8 cellular contexts compared by ENCODE assay signal in genomic region chrX:24693453-24694202, GRCh38. TPM values are rescaled to one million over a fixed set of nuclear protein-coding genes. Genes with fewer than 3 reads are reported as not detected.
A peak's percentile ranks its signal among the peaks of the same experiment; 100 is the strongest.
DNase-seq lines count a peak whose midpoint lies in the region; ATAC-seq, FAIRE-seq and TF ChIP-seq lines count a peak whose summit lies in the region.

Gene POLA1, plus strand, starts transcription at chrX:24693918. Its CDS starts 44 bp downstream, at chrX:24693962.

- no peaks in the 10 kb centered on the region for H3K27me3 ChIP-seq in BJ (ENCODE audit: control insufficient read depth, insufficient read depth, low read length)
- H3K27me3 ChIP-seq in colonic mucosa, result no peaks in the 10 kb centered on the region

- peak; percentile 92 for FAIRE-seq in GM19239 (lab: Jason Lieb, UNC)

- H3K27ac ChIP-seq in colonic mucosa, result peak within 1 kb of the TSS; percentile 55

- POLR2A ChIA-PET in BJ (lab: Charles Lee), result no interaction called here

- no peaks in the 10 kb centered on the region for H3K9me3 ChIP-seq in colonic mucosa

- H3K36me3 ChIP-seq in BJ (ENCODE audit: control insufficient read depth, insufficient read depth, low read length), result no peaks in the 10 kb centered on the region
- H3K36me3 ChIP-seq in colonic mucosa, result no peaks in the 10 kb centered on the region

- peak within 1 kb of the TSS; percentile 28 to 46 for H3K9ac ChIP-seq in colonic mucosa (ENCODE audit: low read depth in 2 of 2, low read length in 2 of 2)

- CTCF ChIA-PET in BJ (lab: Yijun Ruan, JAX), result no interaction called here

- DNase-seq in BJ (ENCODE audit: low read depth) (peak; percentile 84), GM19239 (ENCODE audit: insufficient read length, low spot score) (peak; percentile 56), NCI-H510A treated with DMSO at 0.1 percent for 48 hours (lab: John Stamatoyannopoulos, UW) (peak; percentile 92), colonic mucosa (peak; percentile 87), kidney tubule cell (ENCODE audit: low spot score) (peak; percentile 95)
- DNase-seq in activated CD4-positive, alpha-beta T cell treated with anti-CD3 and anti-CD28 coated beads for 4 hours, result peak; percentile 41 to 51
- DNase-seq in stimulated activated CD4-positive, alpha-beta T cell treated with anti-CD3 and anti-CD28 coated beads, Interleukin-1b, Interleukin-23, amount 100 ng/mL, for 1 hour (ENCODE audit: low read depth in 2 of 2), result peak; percentile 3 to 37

- TF ChIP-seq CTCF in BJ (IDR thresholded peaks at IDR 0.05; ENCODE audit: insufficient read depth, low read depth, low read length) (peak; percentile 55), colonic mucosa (IDR thresholded peaks at IDR 0.05) (no peak)

- no peaks in the 10 kb centered on the region for H3K4me1 ChIP-seq in colonic mucosa

- ATAC-seq in HG03442 (IDR thresholded peaks at IDR 0.05; ENCODE audit: unreplicated experiment), result peak; percentile 96

- intact Hi-C loops in colonic mucosa (cut with DNase I), result no loop called here

- H3K4me3 ChIP-seq in BJ (ENCODE audit: low read depth, low read length) (peak within 1 kb of the TSS; percentile 62), colonic mucosa (peak within 1 kb of the TSS; percentile 58)

RNA-seq across cellular contexts. Expression of gene POLA1, which starts in this region (rescaled TPM):
- 1.8 and 2.5 TPM in 2 replicates for polyA plus RNA-seq in BJ (2011; rRNA removed)
- 7.0 and 9.6 TPM in 2 replicates for polyA minus RNA-seq in BJ (2011; rRNA and poly(A)+ RNA removed)
- 10 to 100 TPM in 1 of 2 donors, 1 to 10 TPM in 1; 7.9 to 19.6 TPM for total RNA-seq in colonic mucosa

Comparison
In these comparisons a context has a peak if more than half of its experiments do, and no peak if none do; other contexts are left out.
1. Peak in every context shown above with its lines: DNase-seq, ATAC-seq, H3K4me3 ChIP-seq and H3K27ac ChIP-seq.
2. DNase-seq: peak in every context shown above with its lines; median percentile 95 in kidney tubule cell; 92 in NCI-H510A treated with DMSO at 0.1 percent for 48 hours; 87 in colonic mucosa; 84 in BJ; 56 in GM19239; 46 in activated CD4-positive, alpha-beta T cell treated with anti-CD3 and anti-CD28 coated beads for 4 hours; 20 in stimulated activated CD4-positive, alpha-beta T cell treated with anti-CD3 and anti-CD28 coated beads, Interleukin-1b, Interleukin-23, amount 100 ng/mL, for 1 hour.